In the genomic region with DNA sequence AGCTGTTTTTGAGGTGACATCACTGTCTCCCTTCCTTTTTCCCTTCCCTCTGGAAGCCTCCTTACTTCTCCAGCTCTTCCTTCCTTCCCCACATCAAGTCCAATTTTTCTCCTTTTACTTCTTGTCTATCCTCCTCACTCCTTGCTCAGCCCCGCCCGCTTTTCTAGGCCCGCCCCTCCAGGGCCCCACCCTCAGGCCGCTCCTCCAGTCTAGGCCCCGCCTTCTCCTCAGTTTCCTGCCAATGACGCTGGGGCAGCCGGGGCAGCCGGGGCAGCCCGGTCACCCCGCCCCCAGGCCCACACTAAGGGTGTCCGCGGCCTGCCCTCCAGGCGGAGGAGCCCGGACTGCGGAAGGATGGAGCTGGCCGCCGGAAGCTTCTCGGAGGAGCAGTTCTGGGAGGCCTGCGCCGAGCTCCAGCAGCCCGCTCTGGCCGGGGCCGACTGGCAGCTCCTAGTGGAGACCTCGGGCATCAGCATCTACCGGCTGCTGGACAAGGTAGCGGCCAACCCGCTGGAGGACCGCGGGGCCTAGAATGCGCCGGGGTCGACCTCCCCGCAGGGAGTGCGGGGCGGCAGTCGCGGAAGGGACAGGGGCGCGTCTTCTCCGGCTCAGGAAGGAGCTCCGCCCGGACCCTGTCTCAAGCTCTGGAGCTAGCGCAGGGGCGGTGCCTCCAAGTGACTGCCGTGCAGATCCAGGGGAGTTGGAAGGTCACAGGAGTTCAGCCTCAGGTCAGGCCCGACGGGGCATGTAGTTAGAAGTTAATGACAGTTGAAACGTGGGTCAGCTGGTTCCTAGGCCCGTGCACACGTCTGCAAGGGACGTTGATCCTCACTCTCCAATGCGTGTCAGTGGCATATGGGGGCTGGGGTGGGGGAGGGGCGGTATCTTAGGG, we compare ENCODE assay signal across 8 cellular contexts. TPM values are rescaled to one million over a fixed set of nuclear protein-coding genes. Genes with fewer than 3 reads are reported as not detected.
DNase-seq lines count a peak whose midpoint lies in the region; ATAC-seq and TF ChIP-seq lines count a peak whose summit lies in the region.

Gene PCTP, plus strand, starts transcription at position 302 of the 892 bp plus-strand sequence. Its CDS starts 53 bp downstream, at position 355.

- H3K4me3 ChIP-seq in foreskin fibroblast (ENCODE audit: low read depth in 1 of 2, low read length in 2 of 2), result peak within 1 kb of the TSS; percentile 85 to 92
- H3K4me3 ChIP-seq in stomach smooth muscle (ENCODE audit: low read length in 2 of 2), result peak within 1 kb of the TSS; percentile 83 to 91

- H3K4me1 Mint-ChIP-seq in neural crest cell, result peaks cover 22% of the 10 kb centered on the region

- H3K4me3 Mint-ChIP-seq in neural crest cell, result peak within 1 kb of the TSS; percentile 92

- peak; percentile 80 for DNase-seq in DMS153 treated with DMSO at 0.1 percent for 48 hours (lab: John Stamatoyannopoulos, UW; ENCODE audit: unreplicated experiment)
- peak; percentile 87 for DNase-seq in HuH-7 (ENCODE audit: low spot score)
- peak; percentile 70 for DNase-seq in activated gamma-delta T cell treated with Interleukin-2 at 50 U/mL for 16 hours
- peak; percentile 94 to 98 for DNase-seq in foreskin fibroblast
- DNase-seq in neural crest cell (ENCODE audit: low read depth, low spot score), result peak; percentile 89

- H3K27me3 Mint-ChIP-seq in neural crest cell (ENCODE audit: low read depth), result no peaks in the 10 kb centered on the region

- peak within 1 kb of the TSS; percentile 63 to 82 for H3K9ac ChIP-seq in stomach smooth muscle (ENCODE audit: low read length in 2 of 2)

- ATAC-seq in GM21526 (IDR thresholded peaks at IDR 0.05; ENCODE audit: low FRiP score, unreplicated experiment), result peak; percentile 99

- H3K36me3 ChIP-seq in stomach smooth muscle (ENCODE audit: control insufficient read depth in 2 of 2, insufficient read depth in 2 of 2, low read length in 2 of 2), result peaks cover 2 to 6% of the 10 kb centered on the region in 2 donors

- no peaks in the 10 kb centered on the region for H3K9me3 ChIP-seq in stomach smooth muscle (ENCODE audit: control insufficient read depth in 2 of 2, low read length in 2 of 2)

- H3K27ac ChIP-seq in stomach smooth muscle (ENCODE audit: low read length), result peak within 1 kb of the TSS; percentile 77

- TF ChIP-seq POLR2A in Raji (IDR thresholded peaks at IDR 0.05; ENCODE audit: insufficient read depth, low read depth, low read length), result 0 out of 2 replicates have a peak, but pooled peaks have one; percentile 20

- peaks cover 3% of the 10 kb centered on the region for H3K9me3 Mint-ChIP-seq in neural crest cell

- no peaks in the 10 kb centered on the region for H3K27me3 ChIP-seq in stomach smooth muscle (ENCODE audit: control insufficient read depth in 1 of 2, insufficient read depth in 2 of 2, low read length in 2 of 2)

- H3K4me1 ChIP-seq in stomach smooth muscle (ENCODE audit: control insufficient read depth, insufficient read depth, low read length), result peaks cover 18% of the 10 kb centered on the region

- TF ChIP-seq CTCF in foreskin fibroblast (IDR thresholded peaks at IDR 0.05; ENCODE audit: low read depth, low read length), result peak; percentile 41
- TF ChIP-seq CTCF in neural crest cell (conservative IDR thresholded peaks at IDR 0.05), result peak; percentile 57

- peak within 1 kb of the TSS; percentile 47 for H3K27ac Mint-ChIP-seq in neural crest cell (ENCODE audit: unreplicated experiment)

- H3K36me3 Mint-ChIP-seq in neural crest cell (ENCODE audit: low read depth), result peaks cover 3% of the 10 kb centered on the region

RNA-seq across cellular contexts. Expression of gene PCTP, which starts in this region (rescaled TPM):
- total RNA-seq in neural crest cell, result 15.4 and 16.4 TPM in 2 replicates

Comparison
In these comparisons a context has a peak if more than half of its experiments do, and no peak if none do; other contexts are left out.
1. Peak in every context shown above with its lines: DNase-seq, ATAC-seq, H3K4me3 ChIP-seq and H3K27ac ChIP-seq.